Comparison of ENCODE assay signal across 8 cellular contexts in the genomic region with DNA sequence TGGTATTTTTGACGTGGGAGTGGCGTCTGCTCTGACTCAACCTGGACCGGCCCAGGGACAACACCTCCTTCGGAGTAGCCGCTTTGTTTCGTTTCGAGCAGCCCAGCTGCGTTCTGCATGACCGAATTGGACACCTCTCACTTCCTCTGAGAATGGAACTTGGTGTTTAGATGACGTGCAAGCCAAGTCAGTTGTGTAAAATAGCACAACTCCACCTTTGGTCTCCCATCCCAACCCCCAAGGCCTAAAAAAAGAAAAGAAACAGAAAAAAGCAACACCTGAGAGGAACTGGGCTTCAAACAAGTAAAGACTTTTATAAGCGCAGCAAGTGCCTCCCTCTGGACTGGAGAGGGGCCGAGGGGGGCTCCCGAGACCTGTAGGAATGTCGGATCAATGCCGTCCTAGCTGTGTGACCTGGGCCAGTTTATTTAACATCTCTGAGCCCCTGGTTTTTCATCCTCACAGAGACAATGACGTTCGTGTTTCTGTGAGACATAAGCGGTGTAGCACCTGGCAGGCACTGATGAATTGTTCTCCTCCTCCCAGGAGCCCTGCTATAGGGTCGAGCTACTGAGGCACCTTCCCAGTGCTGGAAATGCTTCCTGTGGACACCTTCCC.
A peak's percentile ranks its signal among the peaks of the same experiment; 100 is the strongest.
DNase-seq lines count a peak whose midpoint lies in the region; ATAC-seq and TF ChIP-seq lines count a peak whose summit lies in the region.

No MANE protein-coding gene starts in this region.

- H3K4me3 ChIP-seq in astrocyte of the spinal cord (ENCODE audit: low read depth, low read length), result no peak overlapping the region

- peaks cover 54% of the 10 kb centered on the region for H3K27me3 Mint-ChIP-seq in nephron (ENCODE audit: low read depth)

- in situ Hi-C loops in astrocyte of the spinal cord (cut with HindIII; ENCODE audit: low sequenced_read_pairs), result no loop called here

- peaks cover 46% of the 10 kb centered on the region for H3K4me1 Mint-ChIP-seq in nephron

- H3K4me3 Mint-ChIP-seq in nephron, result peak overlapping the region in 2 of 3 experiments; percentile 6 to 24

- peak overlapping the region; percentile 15 to 53 (median 45) for H3K27ac Mint-ChIP-seq in nephron

- no peak for TF ChIP-seq CTCF in astrocyte of the spinal cord (IDR thresholded peaks at IDR 0.05; ENCODE audit: low read depth, low read length)
- no peak for TF ChIP-seq CTCF in nephron (IDR thresholded peaks at IDR 0.05; ENCODE audit: unreplicated experiment in 3 of 3)

- peak; percentile 26; the same call in 1 of the 2 replicates for TF ChIP-seq POLR2A in Raji (IDR thresholded peaks at IDR 0.05; ENCODE audit: insufficient read depth, low read depth, low read length)

- ATAC-seq in GM18858 (IDR thresholded peaks at IDR 0.05; ENCODE audit: unreplicated experiment) (peak; percentile 73), HG02852 (IDR thresholded peaks at IDR 0.05; ENCODE audit: unreplicated experiment) (peak; percentile 82)

- H3K36me3 Mint-ChIP-seq in nephron (ENCODE audit: low read depth), result no peaks in the 10 kb centered on the region

- DNase-seq in astrocyte of the spinal cord (ENCODE audit: low read depth, low spot score), result peak; percentile 86
- no peak for DNase-seq in HuH-7 (ENCODE audit: low spot score)
- DNase-seq in NCI-H345 (lab: John Stamatoyannopoulos, UW), result no peak
- no peak for DNase-seq in 8988T

- H3K9me3 Mint-ChIP-seq in nephron, result no peaks in the 10 kb centered on the region
